15 cellular contexts compared by ENCODE assay signal in the genomic region with DNA sequence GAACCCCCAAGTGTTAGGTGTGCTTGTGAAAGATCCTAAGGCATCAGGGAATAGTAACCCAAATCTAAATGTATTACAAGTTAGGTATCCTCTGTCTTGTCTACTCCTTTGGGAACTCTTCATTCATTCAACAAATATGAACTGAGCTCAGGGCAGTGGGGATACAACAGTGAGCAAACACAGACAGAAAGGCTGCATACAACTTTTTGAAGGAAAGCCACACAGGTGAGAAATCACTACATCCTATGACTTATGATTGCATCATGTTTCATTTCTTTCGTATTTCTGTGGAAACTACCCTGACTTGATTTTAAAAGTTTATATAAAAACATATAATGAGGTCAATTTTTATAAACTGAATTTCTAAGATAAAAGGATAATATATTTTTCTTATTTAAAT. TPM values are rescaled to one million over a fixed set of nuclear protein-coding genes. Genes with fewer than 3 reads are reported as not detected.
A peak's percentile ranks its signal among the peaks of the same experiment; 100 is the strongest.
DNase-seq lines count a peak whose midpoint lies in the region; ATAC-seq and FAIRE-seq lines count a peak whose summit lies in the region.
"Had no signal": no experiment of that assay in that cellular context is flagged by ENCODE, and none has a peak within 500 bp of the region (broad histone marks: within the 10 kb centered on the region; RNA-seq: fewer than 3 reads in every experiment).

No MANE protein-coding gene starts in this region.

- ATAC-seq in activated T-helper 17 cell treated with anti-CD3 and anti-CD28 coated beads, Interleukin-2, amount 50 U/mL, for 72 hours (replicated peaks) = peak; percentile 48
- ATAC-seq in GM21619 (IDR thresholded peaks at IDR 0.05; ENCODE audit: unreplicated experiment) (no peak), HG02798 (IDR thresholded peaks at IDR 0.05; ENCODE audit: poor library complexity, unreplicated experiment) (no peak)
- ATAC-seq: CD8-positive, alpha-beta T cell had no signal

- FAIRE-seq in colon (lab: Jason Lieb, UNC) = peak; percentile 57
- FAIRE-seq: GM12891, GM19239, HTR-8/SVneo had no signal

- intact Hi-C loops in activated naive CD4-positive, alpha-beta T cell treated with anti-CD3 and anti-CD28 coated beads for 36 hours (cut with micrococcal nuclease) = loop anchor here (5.0 kb wide), 1 partner anchor 45 kb away; a partner anchor contains a TSS

- DNase-seq in activated naive CD4-positive, alpha-beta T cell treated with anti-CD3 and anti-CD28 coated beads for 36 hours = peak; percentile 13
- DNase-seq in activated naive CD4-positive, alpha-beta T cell (lab: John Stamatoyannopoulos, UW) = no peak
- DNase-seq: Calu3; CD8-positive, alpha-beta T cell; DMS79 treated with DMSO at 0.1 percent for 48 hours; GM23248 had no signal

- CTCF ChIA-PET in activated naive CD4-positive, alpha-beta T cell treated with anti-CD3 and anti-CD28 coated beads for 36 hours (lab: Charles Lee) = interaction anchor here (0.7 kb wide), 1 partner anchor 24 kb away, joined by 3 read pairs; no protein-coding TSS in a partner anchor

- peaks cover 7% of the 10 kb centered on the region for H3K36me3 Mint-ChIP-seq in activated naive CD4-positive, alpha-beta T cell treated with anti-CD3 and anti-CD28 coated beads for 36 hours (ENCODE audit: low read depth)
- peaks cover 39% of the 10 kb centered on the region for H3K36me3 Mint-ChIP-seq in activated T-helper 17 cell treated with anti-CD3 and anti-CD28 coated beads, Interleukin-2, amount 50 U/mL, for 72 hours (ENCODE audit: low read depth)
- H3K36me3 Mint-ChIP-seq: IgD-negative memory B cell had no signal

- H3K4me3 Mint-ChIP-seq in activated naive CD4-positive, alpha-beta T cell treated with anti-CD3 and anti-CD28 coated beads for 36 hours = no peak overlapping the region
- H3K4me3 Mint-ChIP-seq in activated T-helper 17 cell treated with anti-CD3 and anti-CD28 coated beads, Interleukin-2, amount 50 U/mL, for 72 hours = no peak overlapping the region
- H3K4me3 Mint-ChIP-seq: B cell; CD8-positive, alpha-beta T cell; IgD-negative memory B cell had no signal

- no peaks in the 10 kb centered on the region for H3K27me3 Mint-ChIP-seq in activated naive CD4-positive, alpha-beta T cell treated with anti-CD3 and anti-CD28 coated beads for 36 hours (ENCODE audit: low read depth)
- H3K27me3 Mint-ChIP-seq in activated T-helper 17 cell treated with anti-CD3 and anti-CD28 coated beads, Interleukin-2, amount 50 U/mL, for 72 hours = no peaks in the 10 kb centered on the region
- H3K27me3 Mint-ChIP-seq: B cell, IgD-negative memory B cell had no signal

- H3K4me1 Mint-ChIP-seq in activated naive CD4-positive, alpha-beta T cell treated with anti-CD3 and anti-CD28 coated beads for 36 hours (ENCODE audit: low read depth) = peaks cover 10% of the 10 kb centered on the region
- H3K4me1 Mint-ChIP-seq in activated T-helper 17 cell treated with anti-CD3 and anti-CD28 coated beads, Interleukin-2, amount 50 U/mL, for 72 hours = no peaks in the 10 kb centered on the region
- H3K4me1 Mint-ChIP-seq: B cell, IgD-negative memory B cell had no signal

- no peaks in the 10 kb centered on the region for H3K9me3 Mint-ChIP-seq in activated naive CD4-positive, alpha-beta T cell treated with anti-CD3 and anti-CD28 coated beads for 36 hours
- no peaks in the 10 kb centered on the region for H3K9me3 Mint-ChIP-seq in activated T-helper 17 cell treated with anti-CD3 and anti-CD28 coated beads, Interleukin-2, amount 50 U/mL, for 72 hours
- H3K9me3 Mint-ChIP-seq: CD8-positive, alpha-beta T cell; IgD-negative memory B cell had no signal

- H3K27ac Mint-ChIP-seq in activated naive CD4-positive, alpha-beta T cell treated with anti-CD3 and anti-CD28 coated beads for 36 hours = no peak overlapping the region
- no peak overlapping the region for H3K27ac Mint-ChIP-seq in activated T-helper 17 cell treated with anti-CD3 and anti-CD28 coated beads, Interleukin-2, amount 50 U/mL, for 72 hours
- H3K27ac Mint-ChIP-seq: B cell; CD8-positive, alpha-beta T cell; IgD-negative memory B cell had no signal

RNA-seq across cellular contexts. Expression of a gene that starts 43.2 kb away (rescaled TPM):
- 1 to 10 TPM; 3.6 to 4.7 TPM for total RNA-seq in activated naive CD4-positive, alpha-beta T cell treated with anti-CD3 and anti-CD28 coated beads for 36 hours
- total RNA-seq in activated T-helper 17 cell treated with anti-CD3 and anti-CD28 coated beads, Interleukin-2, amount 50 U/mL, for 72 hours = 1 to 10 TPM; 3.0 to 4.7 TPM
